Comparison of ENCODE assay signal across 16 cellular contexts in genomic region chr12:126212827-126213226, GRCh38.
DNase-seq lines count a peak whose midpoint lies in the region; ATAC-seq lines count a peak whose summit lies in the region.
"Had no signal": no experiment of that assay in that cellular context is flagged by ENCODE, and none has a peak within 500 bp of the region (broad histone marks: within the 10 kb centered on the region; RNA-seq: fewer than 3 reads in every experiment).

No MANE protein-coding gene starts in this region.

- no peak overlapping the region for H3K9ac ChIP-seq in mesendoderm (ENCODE audit: low read length)

- no peak overlapping the region for H4K5ac ChIP-seq in mesendoderm (ENCODE audit: low read length)

- H3K4me3 ChIP-seq in mesendoderm (ENCODE audit: low read length), result no peak overlapping the region
- H3K4me3 ChIP-seq: GM23338 had no signal

- DNase-seq in NCI-H1105 treated with DMSO at 0.1 percent for 48 hours (lab: John Stamatoyannopoulos, UW), result peak; percentile 46
- DNase-seq in NCI-H748 (lab: John Stamatoyannopoulos, UW; ENCODE audit: unreplicated experiment), result peak; percentile 76
- DNase-seq in mesendoderm, result no peak
- DNase-seq in stimulated activated CD4-positive, alpha-beta T cell treated with anti-CD3 and anti-CD28 coated beads, Interleukin-1b, Interleukin-23, amount 100 ng/mL, for 48 hours, result no peak
- DNase-seq: ACHN; BE2C; C1 segment of cervical spinal cord; CD4-positive, CD25-positive, alpha-beta regulatory T cell; DMS153; DMS79; GDM1; HCEC 1CT had no signal

- H3K79me1 ChIP-seq in mesendoderm (ENCODE audit: low read length), result no peaks in the 10 kb centered on the region

- H3K56ac ChIP-seq in mesendoderm (ENCODE audit: low read length), result no peak overlapping the region

- no peak overlapping the region for H3K4me2 ChIP-seq in mesendoderm (ENCODE audit: low read length)
- H3K4me2 ChIP-seq: GM23338 had no signal

- H2BK5ac ChIP-seq in mesendoderm (ENCODE audit: low read length), result no peak overlapping the region

- no CpG with 5 or more reads among the region's 7 CpGs for WGBS in mesendoderm (ENCODE audit: extremely low coverage, insufficient coverage, low lambda C conversion rate)

- no peak overlapping the region for H2AK5ac ChIP-seq in mesendoderm (ENCODE audit: low read length)

- H3K4me1 ChIP-seq in mesendoderm (ENCODE audit: control insufficient read depth, low read depth, low read length), result peaks cover 5% of the 10 kb centered on the region
- H3K4me1 ChIP-seq: BE2C had no signal

- H3K36me3 ChIP-seq in mesendoderm (ENCODE audit: control insufficient read depth, insufficient read depth, low read length), result no peaks in the 10 kb centered on the region
- H3K36me3 ChIP-seq: BE2C had no signal

- H3K23ac ChIP-seq in mesendoderm (ENCODE audit: low read length), result no peak overlapping the region

- no peak overlapping the region for H4K8ac ChIP-seq in mesendoderm (ENCODE audit: low read depth, low read length)

- peak overlapping the region; percentile 14 for H3K18ac ChIP-seq in mesendoderm (ENCODE audit: low read length)

- peak overlapping the region; percentile 36 for H3K4ac ChIP-seq in mesendoderm (ENCODE audit: low read depth, low read length)

- no peak overlapping the region for H2BK120ac ChIP-seq in mesendoderm (ENCODE audit: low read depth, low read length)

- H3K27me3 ChIP-seq in mesendoderm (ENCODE audit: insufficient read depth, low read length, poor library complexity), result no peaks in the 10 kb centered on the region
- H3K27me3 ChIP-seq: BE2C had no signal

- no peak for ATAC-seq in GM18870 (IDR thresholded peaks at IDR 0.05; ENCODE audit: unreplicated experiment)
- no peak for ATAC-seq in HG02571 (IDR thresholded peaks at IDR 0.05; ENCODE audit: unreplicated experiment)
- ATAC-seq: GM23338 had no signal

- H3K79me2 ChIP-seq in mesendoderm (ENCODE audit: control insufficient read depth, insufficient read depth, low read length), result no peaks in the 10 kb centered on the region

- H2BK15ac ChIP-seq in mesendoderm (replicated peaks; ENCODE audit: low read depth), result no peak overlapping the region

- H3K27ac ChIP-seq in mesendoderm (ENCODE audit: low read depth, low read length), result no peak overlapping the region
- H3K27ac ChIP-seq: HL-60 had no signal

Comparison
In these comparisons a context has a peak if more than half of its experiments do, and no peak if none do; other contexts are left out.
1. DNase-seq: peak in NCI-H1105 treated with DMSO at 0.1 percent for 48 hours (single experiment) and NCI-H748 (single experiment); none in mesendoderm (single experiment) and stimulated activated CD4-positive, alpha-beta T cell treated with anti-CD3 and anti-CD28 coated beads, Interleukin-1b, Interleukin-23, amount 100 ng/mL, for 48 hours (single experiment).